In the genomic region with DNA sequence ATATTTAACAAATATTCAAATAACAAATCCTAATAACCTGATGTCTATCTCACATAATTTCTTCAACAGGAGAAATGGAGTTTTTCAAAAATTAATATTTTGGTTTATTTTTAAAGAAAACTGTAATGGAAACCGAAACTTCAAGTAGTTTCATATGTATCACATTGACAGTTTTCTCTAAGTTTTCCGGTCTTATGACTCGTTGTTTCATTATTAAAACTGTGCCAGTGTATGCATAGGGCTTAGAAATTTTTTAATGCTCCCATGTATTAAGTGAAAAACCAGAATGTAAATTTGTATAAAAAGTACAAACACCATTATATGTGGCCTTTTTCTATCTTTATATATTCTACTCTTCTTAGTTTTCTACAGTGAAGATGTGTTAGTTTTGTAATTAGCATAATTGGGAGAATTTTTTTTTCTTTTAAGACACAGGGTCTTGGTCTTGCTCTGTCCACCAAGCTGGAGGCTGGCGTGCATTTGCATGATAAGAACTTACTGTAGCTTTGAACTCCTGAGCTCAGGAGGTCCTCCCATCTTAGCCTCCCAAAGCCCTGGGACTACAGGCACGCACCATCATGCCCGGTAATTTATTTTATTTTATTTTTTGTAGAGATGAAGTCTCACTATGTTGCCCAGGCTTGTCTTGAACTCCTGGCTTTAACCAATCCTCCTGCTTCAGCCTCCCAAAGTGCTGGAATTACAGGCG, we compare ENCODE assay signal across 11 cellular contexts.
DNase-seq lines count a peak whose midpoint lies in the region; ATAC-seq and FAIRE-seq lines count a peak whose summit lies in the region.
"Had no signal": no experiment of that assay in that cellular context is flagged by ENCODE, and none has a peak within 500 bp of the region (broad histone marks: within the 10 kb centered on the region; RNA-seq: fewer than 3 reads in every experiment).

No MANE protein-coding gene starts in this region.

- FAIRE-seq in colon (lab: Jason Lieb, UNC), result peak; percentile 53
- FAIRE-seq: TTC549 had no signal

- peak; percentile 94 for ATAC-seq in GM18861 (IDR thresholded peaks at IDR 0.05; ENCODE audit: unreplicated experiment)
- ATAC-seq in GM21447 (IDR thresholded peaks at IDR 0.05; ENCODE audit: unreplicated experiment), result peak; percentile 90
- peak; percentile 92 for ATAC-seq in HG03354 (IDR thresholded peaks at IDR 0.05; ENCODE audit: poor library complexity, severe bottlenecking, unreplicated experiment)
- ATAC-seq: right lobe of liver had no signal

- no peak for DNase-seq in HK-2 (ENCODE audit: unreplicated experiment)
- no peak for DNase-seq in KBM-7
- DNase-seq in activated CD4-positive, CD25-positive, alpha-beta regulatory T cell (lab: John Stamatoyannopoulos, UW), result no peak
- DNase-seq: caudate nucleus, NCI-H2081 treated with DMSO at 0.1 percent for 48 hours, right lobe of liver had no signal

- in situ Hi-C loops in KBM-7 (cut with MboI; ENCODE audit: low pct_unique_long_range_greater_than_20kb, low sequenced_read_pairs), result no loop called here
